11 cellular contexts compared by ENCODE assay signal in the genomic region with DNA sequence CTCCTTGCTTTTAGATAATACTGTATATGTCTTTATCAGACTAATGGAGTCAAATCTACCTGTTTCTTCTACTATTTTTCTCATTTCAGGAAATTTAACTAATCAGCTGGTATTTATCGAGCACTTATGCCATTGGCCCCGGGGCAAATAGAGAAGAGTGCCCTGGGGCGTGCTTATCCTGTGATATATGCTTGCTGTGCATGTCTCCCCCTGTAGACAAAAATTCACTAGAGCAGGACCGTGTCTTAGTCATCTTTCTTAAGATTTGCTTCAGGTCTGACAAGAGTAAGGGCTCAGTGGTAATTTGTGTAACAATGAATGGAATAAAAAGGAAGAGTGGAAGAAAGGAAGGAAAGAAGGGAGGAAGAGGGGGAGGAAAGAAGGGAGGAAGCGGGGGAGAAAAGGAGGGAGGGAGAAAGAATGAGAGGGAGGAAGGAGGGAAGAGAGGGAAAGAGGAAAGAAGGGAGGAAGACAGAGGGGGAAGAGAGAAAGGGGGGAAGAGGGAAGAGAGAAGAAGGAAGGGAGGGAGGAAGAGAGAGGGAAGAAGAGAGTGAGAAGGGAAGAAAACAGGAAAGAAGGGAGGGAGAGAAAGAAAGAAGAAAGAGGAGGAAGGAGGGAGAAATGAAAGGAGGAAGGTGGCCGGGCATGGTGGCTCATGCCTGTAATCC.
DNase-seq lines count a peak whose midpoint lies in the region; ATAC-seq, FAIRE-seq and TF ChIP-seq lines count a peak whose summit lies in the region.
"Had no signal": no experiment of that assay in that cellular context is flagged by ENCODE, and none has a peak within 500 bp of the region (broad histone marks: within the 10 kb centered on the region; RNA-seq: fewer than 3 reads in every experiment).

No MANE protein-coding gene starts in this region.

- 46 to 56% methylated on average over 5 to 6 of the region's 6 CpGs for WGBS in transverse colon (ENCODE audit: low coverage in 1 of 2), 2 donors

- no peak for TF ChIP-seq POLR2A in transverse colon (IDR thresholded peaks at IDR 0.05)

- no peaks in the 10 kb centered on the region for H3K9me3 Mint-ChIP-seq in nephron progenitor cell
- H3K9me3 Mint-ChIP-seq in CD8-positive, alpha-beta T cell: no peaks in the 10 kb centered on the region

- no peak overlapping the region for H3K4me3 ChIP-seq in Karpas-422 (ENCODE audit: low read length)
- no peak overlapping the region for H3K4me3 ChIP-seq in bronchial epithelial cell (ENCODE audit: low read depth, low read length)
- H3K4me3 ChIP-seq in transverse colon: no peak overlapping the region
- no peak overlapping the region for H3K4me3 ChIP-seq in CD8-positive, alpha-beta T cell (ENCODE audit: low read depth, low read length)

- CTCF ChIA-PET in CD8-positive, alpha-beta T cell (lab: Charles Lee): no interaction called here

- no peak overlapping the region for H3K27ac ChIP-seq in Karpas-422 (ENCODE audit: low read length)
- no peak overlapping the region for H3K27ac ChIP-seq in transverse colon
- no peak overlapping the region for H3K27ac ChIP-seq in CD8-positive, alpha-beta T cell (ENCODE audit: low read depth, low read length)

- intact Hi-C loops in transverse colon (cut with DNase I; ENCODE audit: low total_unique reads): no loop called here
- intact Hi-C loops in CD8-positive, alpha-beta T cell (cut with DNase I, micrococcal nuclease): no loop called here

- no peak overlapping the region for H2AFZ ChIP-seq in Karpas-422 (ENCODE audit: low read length)

- peaks cover 5% of the 10 kb centered on the region for H3K27me3 Mint-ChIP-seq in nephron progenitor cell (ENCODE audit: low read depth, poor library complexity)
- peaks cover 22% of the 10 kb centered on the region for H3K27me3 Mint-ChIP-seq in CD8-positive, alpha-beta T cell (ENCODE audit: low read depth)

- no peak for FAIRE-seq in bronchial epithelial cell (lab: Jason Lieb, UNC)

- H3K36me3 ChIP-seq in Karpas-422 (ENCODE audit: insufficient read depth, low read length) (no peaks in the 10 kb centered on the region), bronchial epithelial cell (ENCODE audit: control insufficient read depth, insufficient read depth, low read length) (no peaks in the 10 kb centered on the region), transverse colon (no peaks in the 10 kb centered on the region)
- H3K36me3 ChIP-seq in CD8-positive, alpha-beta T cell (ENCODE audit: insufficient read depth, low read length): no peaks in the 10 kb centered on the region

- H3K4me2 ChIP-seq in Karpas-422 (ENCODE audit: low read depth, low read length, poor library complexity, severe bottlenecking): no peak overlapping the region

- POLR2A ChIA-PET in CD8-positive, alpha-beta T cell (lab: Charles Lee): no interaction called here

- no peaks in the 10 kb centered on the region for H3K9me2 ChIP-seq in Karpas-422 (replicated peaks; ENCODE audit: insufficient read depth, low read length)

- DNase-seq in EH (ENCODE audit: low read depth): peak; percentile 27
- DNase-seq in Karpas-422: peak; percentile 51
- peak; percentile 31 for DNase-seq in bronchial epithelial cell (ENCODE audit: low read depth)
- DNase-seq in nephron progenitor cell: no peak
- DNase-seq in transverse colon: no peak
- no peak for DNase-seq in CD8-positive, alpha-beta T cell
- DNase-seq: central memory CD4-positive, alpha-beta T cell; naive thymus-derived CD8-positive, alpha-beta T cell; NCI-H446; stimulated activated CD4-positive, alpha-beta T cell treated with anti-CD3 and anti-CD28 coated beads, Interleukin-2, amount 100 ng/mL, for 24 hours had no signal

- TF ChIP-seq CTCF in bronchial epithelial cell (IDR thresholded peaks at IDR 0.05; ENCODE audit: insufficient read depth, low read length, severe bottlenecking): no peak
- TF ChIP-seq CTCF in nephron progenitor cell (IDR thresholded peaks at IDR 0.05): peak; percentile 46
- no peak for TF ChIP-seq CTCF in transverse colon (IDR thresholded peaks at IDR 0.05)
- no peak for TF ChIP-seq CTCF in CD8-positive, alpha-beta T cell (IDR thresholded peaks at IDR 0.05)

- H3K4me1 ChIP-seq in Karpas-422 (ENCODE audit: low read length) (peaks cover 15% of the 10 kb centered on the region), transverse colon (no peaks in the 10 kb centered on the region)
- no peaks in the 10 kb centered on the region for H3K4me1 ChIP-seq in CD8-positive, alpha-beta T cell (ENCODE audit: insufficient read depth, low read length)

- H3K27me3 ChIP-seq in Karpas-422 (ENCODE audit: low read length): no peaks in the 10 kb centered on the region
- no peaks in the 10 kb centered on the region for H3K27me3 ChIP-seq in bronchial epithelial cell (ENCODE audit: control insufficient read depth, insufficient read depth, low read length)
- H3K27me3 ChIP-seq in transverse colon: no peaks in the 10 kb centered on the region
- H3K27me3 ChIP-seq in CD8-positive, alpha-beta T cell (ENCODE audit: insufficient read depth, low read length): no peaks in the 10 kb centered on the region

- peaks cover 72% of the 10 kb centered on the region for H3K4me1 Mint-ChIP-seq in nephron progenitor cell
- H3K4me1 Mint-ChIP-seq in CD8-positive, alpha-beta T cell (ENCODE audit: low read depth): no peaks in the 10 kb centered on the region

- no peak overlapping the region for H3K27ac Mint-ChIP-seq in nephron progenitor cell
- no peak overlapping the region for H3K27ac Mint-ChIP-seq in CD8-positive, alpha-beta T cell
- H3K27ac Mint-ChIP-seq: naive thymus-derived CD8-positive, alpha-beta T cell had no signal

- no peaks in the 10 kb centered on the region for H3K9me3 ChIP-seq in Karpas-422 (ENCODE audit: low read length)
- no peaks in the 10 kb centered on the region for H3K9me3 ChIP-seq in transverse colon
- no peaks in the 10 kb centered on the region for H3K9me3 ChIP-seq in CD8-positive, alpha-beta T cell (ENCODE audit: low read length)

- no peak for ATAC-seq in CD8-positive, alpha-beta T cell
- ATAC-seq in GM19467 (IDR thresholded peaks at IDR 0.05; ENCODE audit: unreplicated experiment): no peak
- ATAC-seq: naive thymus-derived CD8-positive, alpha-beta T cell had no signal

- no peaks in the 10 kb centered on the region for H4K20me1 ChIP-seq in Karpas-422 (ENCODE audit: insufficient read depth, low read depth, low read length)

- no peak overlapping the region for H3K9ac ChIP-seq in Karpas-422 (ENCODE audit: low read length)

- TF ChIP-seq EP300 in transverse colon (IDR thresholded peaks at IDR 0.05; ENCODE audit: low read depth): no peak

- H3K36me3 Mint-ChIP-seq in nephron progenitor cell (ENCODE audit: low read depth): no peaks in the 10 kb centered on the region
- H3K36me3 Mint-ChIP-seq in CD8-positive, alpha-beta T cell: no peaks in the 10 kb centered on the region
- H3K36me3 Mint-ChIP-seq: naive thymus-derived CD8-positive, alpha-beta T cell had no signal

- H3K79me2 ChIP-seq in Karpas-422 (ENCODE audit: low read length): no peaks in the 10 kb centered on the region

- in situ Hi-C loops in transverse colon (cut with MboI; ENCODE audit: low pct_ligation_motif_present in 1 of 4, low pct_unique_long_range_greater_than_20kb in 1 of 4, low sequenced_read_pairs in 3 of 4): no loop called here

- H3K4me3 Mint-ChIP-seq in nephron progenitor cell: no peak overlapping the region
- H3K4me3 Mint-ChIP-seq in CD8-positive, alpha-beta T cell: no peak overlapping the region
- H3K4me3 Mint-ChIP-seq: naive thymus-derived CD8-positive, alpha-beta T cell had no signal

Comparison
In these comparisons a context has a peak if more than half of its experiments do, and no peak if none do; other contexts are left out.
1. DNase-seq: peak in EH (single experiment), Karpas-422 (single experiment) and bronchial epithelial cell (single experiment); none in nephron progenitor cell (single experiment), transverse colon (single experiment) and CD8-positive, alpha-beta T cell (0 of 7).